Comparison of ENCODE assay signal across 1 cellular context in genomic region chr17:7903154-7904103, GRCh38.
TF ChIP-seq lines count a peak whose summit lies in the region.

No MANE protein-coding gene starts in this region.

TF ChIP-seq in GM23338, 12 proteins besides CTCF, POLR2A, EP300 and RAD21:
- TF ChIP-seq ZNF462 (CRISPR knock-in tag; IDR thresholded peaks at IDR 0.05) (no peak), NANOG (IDR thresholded peaks at IDR 0.05; ENCODE audit: borderline replicate concordance) (no peak)
